ENCODE assay signal across 9 cellular contexts in genomic region chr19:10416083-10416379, GRCh38. TPM values are rescaled to one million over a fixed set of nuclear protein-coding genes. Genes with fewer than 3 reads are reported as not detected.
A peak's percentile ranks its signal among the peaks of the same experiment; 100 is the strongest.
DNase-seq lines count a peak whose midpoint lies in the region; ATAC-seq and TF ChIP-seq lines count a peak whose summit lies in the region.
"Had no signal": no experiment of that assay in that cellular context is flagged by ENCODE, and none has a peak within 500 bp of the region (broad histone marks: within the 10 kb centered on the region; RNA-seq: fewer than 3 reads in every experiment).

No MANE protein-coding gene starts in this region.

- H3K27me3 Mint-ChIP-seq in CD4-positive, alpha-beta memory T cell, result peaks cover 25 to 30% of the 10 kb centered on the region in 2 donors
- H3K27me3 Mint-ChIP-seq in effector memory CD8-positive, alpha-beta T cell, result peaks cover 26 to 42% of the 10 kb centered on the region in 2 donors
- peaks cover 69% of the 10 kb centered on the region for H3K27me3 Mint-ChIP-seq in neural crest cell (ENCODE audit: low read depth)

- peaks cover 37% of the 10 kb centered on the region for H3K27me3 ChIP-seq in CD4-positive, alpha-beta memory T cell (ENCODE audit: insufficient read depth, low read length)
- no peaks in the 10 kb centered on the region for H3K27me3 ChIP-seq in MM.1S (replicated peaks; ENCODE audit: insufficient read depth, low read length)

- peaks cover 20 to 66% (median 46%) of the 10 kb centered on the region in 4 donors for H3K4me1 Mint-ChIP-seq in CD4-positive, alpha-beta memory T cell
- peaks cover 43 to 45% of the 10 kb centered on the region in 2 donors for H3K4me1 Mint-ChIP-seq in effector memory CD8-positive, alpha-beta T cell (ENCODE audit: low read depth in 2 of 2)
- peaks cover 21% of the 10 kb centered on the region for H3K4me1 Mint-ChIP-seq in neural crest cell

- H3K36me3 ChIP-seq in CD4-positive, alpha-beta memory T cell (ENCODE audit: insufficient read depth, low read length), result no peaks in the 10 kb centered on the region
- no peaks in the 10 kb centered on the region for H3K36me3 ChIP-seq in MM.1S (replicated peaks; ENCODE audit: insufficient read depth, low read length)

- POLR2A ChIA-PET in CD4-positive, alpha-beta memory T cell (lab: Charles Lee; ENCODE audit: partially characterized antibody), result interaction anchor here (1.5 to 26.5 kb wide), 3 partner anchors 7 to 146 kb away, joined by 6 to 470 read pairs (median 470); partner anchors contain the start of genes CDC37, ICAM1 and PDE4A

- intact Hi-C loops in CD4-positive, alpha-beta memory T cell (cut with micrococcal nuclease), result loop anchor here (1.0 to 2.0 kb wide), 2 partner anchors 13 to 15 kb away; partner anchors contain the start of gene CDC37

- peaks cover 0 to 7% (median 0%) of the 10 kb centered on the region in 8 donors for H3K9me3 Mint-ChIP-seq in CD4-positive, alpha-beta memory T cell
- no peaks in the 10 kb centered on the region for H3K9me3 Mint-ChIP-seq in effector memory CD8-positive, alpha-beta T cell
- H3K9me3 Mint-ChIP-seq in neural crest cell, result no peaks in the 10 kb centered on the region

- H4K20me1 ChIP-seq in MM.1S (ENCODE audit: insufficient read depth, low read length), result no peaks in the 10 kb centered on the region

- peak overlapping the region; percentile 62 to 83 (median 72) for H3K4me3 Mint-ChIP-seq in CD4-positive, alpha-beta memory T cell
- H3K4me3 Mint-ChIP-seq in effector memory CD8-positive, alpha-beta T cell, result peak overlapping the region; percentile 51 to 72
- H3K4me3 Mint-ChIP-seq in neural crest cell, result peak overlapping the region; percentile 65

- CTCF ChIA-PET in CD4-positive, alpha-beta memory T cell (lab: Charles Lee; ENCODE audit: partially characterized antibody), result interaction anchor here (0.7 to 8.6 kb wide), 9 partner anchors 9 to 319 kb away, joined by 3 to 232 read pairs (median 4); partner anchors contain the start of genes CDC37 and PDE4A

- H3K9me2 ChIP-seq in MM.1S (replicated peaks; ENCODE audit: insufficient read depth, low read length), result no peaks in the 10 kb centered on the region

- no peak for DNase-seq in CD4-positive, alpha-beta memory T cell
- DNase-seq in MM.1S (no peak), neural crest cell (ENCODE audit: low read depth, low spot score) (no peak), NCI-H2171 treated with DMSO at 0.1 percent for 48 hours (lab: John Stamatoyannopoulos, UW) (no peak), NCI-H82 (lab: John Stamatoyannopoulos, UW) (no peak), HK-2 (ENCODE audit: unreplicated experiment) (no peak)
- no peak for DNase-seq in effector memory CD8-positive, alpha-beta T cell

- peak overlapping the region; percentile 49 for H3K27ac ChIP-seq in CD4-positive, alpha-beta memory T cell (ENCODE audit: low read depth, low read length)
- peak overlapping the region; percentile 90 for H3K27ac ChIP-seq in MM.1S (ENCODE audit: low read length)
- H3K27ac ChIP-seq: foreskin keratinocyte had no signal

- TF ChIP-seq CTCF in MM.1S (IDR thresholded peaks at IDR 0.05; ENCODE audit: low read length), result no peak
- no peak for TF ChIP-seq CTCF in neural crest cell (conservative IDR thresholded peaks at IDR 0.05)

- no peak for ATAC-seq in effector memory CD8-positive, alpha-beta T cell (replicated peaks)
- ATAC-seq in GM18520 (IDR thresholded peaks at IDR 0.05; ENCODE audit: unreplicated experiment), result no peak

- H3K4me1 ChIP-seq in CD4-positive, alpha-beta memory T cell (ENCODE audit: insufficient read depth, low read length), result peaks cover 71% of the 10 kb centered on the region
- peaks cover 38% of the 10 kb centered on the region for H3K4me1 ChIP-seq in MM.1S (ENCODE audit: low read length)
- H3K4me1 ChIP-seq: foreskin keratinocyte had no signal

- peaks cover 70% of the 10 kb centered on the region for H3F3A ChIP-seq in MM.1S (ENCODE audit: insufficient read depth, low read length)

- peak overlapping the region; percentile 83 for H3K9ac ChIP-seq in MM.1S (ENCODE audit: low read length)

- H3K4me2 ChIP-seq in MM.1S (ENCODE audit: low read depth, low read length), result peak overlapping the region; percentile 77

- peak overlapping the region; percentile 60; the same call in 1 of the 2 replicates for H2AFZ ChIP-seq in MM.1S (ENCODE audit: low read length)

- H3K4me3 ChIP-seq in CD4-positive, alpha-beta memory T cell (ENCODE audit: low read length in 2 of 2), result peak overlapping the region in 1 of 2 donors; percentile 47
- H3K4me3 ChIP-seq in MM.1S (ENCODE audit: low read length), result peak overlapping the region; percentile 77

- H3K27ac Mint-ChIP-seq in CD4-positive, alpha-beta memory T cell, result peak overlapping the region; percentile 87 to 99 (median 94)
- H3K27ac Mint-ChIP-seq in effector memory CD8-positive, alpha-beta T cell, result peak overlapping the region; percentile 93 to 94
- no peak overlapping the region for H3K27ac Mint-ChIP-seq in neural crest cell (ENCODE audit: unreplicated experiment)

- H3K9me3 ChIP-seq in CD4-positive, alpha-beta memory T cell (ENCODE audit: control insufficient read depth in 1 of 2, low read length in 2 of 2), result no peaks in the 10 kb centered on the region
- H3K9me3 ChIP-seq in MM.1S (replicated peaks; ENCODE audit: insufficient read depth, low read length), result no peaks in the 10 kb centered on the region

- peaks cover 4% of the 10 kb centered on the region; the same call in 1 of the 2 replicates for H3K79me2 ChIP-seq in MM.1S (ENCODE audit: low read length)

- peaks cover 0 to 7% of the 10 kb centered on the region in 2 donors for H3K36me3 Mint-ChIP-seq in CD4-positive, alpha-beta memory T cell
- peaks cover 27% of the 10 kb centered on the region for H3K36me3 Mint-ChIP-seq in effector memory CD8-positive, alpha-beta T cell (ENCODE audit: insufficient read depth)
- peaks cover 3% of the 10 kb centered on the region for H3K36me3 Mint-ChIP-seq in neural crest cell (ENCODE audit: low read depth)

RNA-seq across cellular contexts. Expression of gene PDE4A, which starts 4.3 kb away (rescaled TPM):
- total RNA-seq in CD4-positive, alpha-beta memory T cell, result 1 to 10 TPM; 2.5 to 3.3 TPM
- polyA plus RNA-seq in CD4-positive, alpha-beta memory T cell, result 1 to 10 TPM in 1 of 2 donors, under 1 TPM in 1; 0.81 to 5.6 TPM
- 1.5 and 2.1 TPM in 2 replicates for total RNA-seq in neural crest cell

RNA-seq across cellular contexts. Expression of gene CDC37, which starts 12.7 kb away (rescaled TPM):
- total RNA-seq in CD4-positive, alpha-beta memory T cell, result 100 to 1,000 TPM; 180 to 185 TPM
- 10 to 100 TPM; 51.8 to 87.1 TPM for polyA plus RNA-seq in CD4-positive, alpha-beta memory T cell
- 164 TPM in 2 replicates for total RNA-seq in neural crest cell

RNA-seq across cellular contexts. Expression of gene TYK2, which starts 35.7 kb away (rescaled TPM):
- total RNA-seq in CD4-positive, alpha-beta memory T cell, result 100 to 1,000 TPM; 297 to 314 TPM
- polyA plus RNA-seq in CD4-positive, alpha-beta memory T cell, result 10 to 100 TPM; 33.3 to 77.2 TPM
- total RNA-seq in neural crest cell, result 100 and 103 TPM in 2 replicates
